ENCODE assay signal across 1 cellular context in the genomic region with DNA sequence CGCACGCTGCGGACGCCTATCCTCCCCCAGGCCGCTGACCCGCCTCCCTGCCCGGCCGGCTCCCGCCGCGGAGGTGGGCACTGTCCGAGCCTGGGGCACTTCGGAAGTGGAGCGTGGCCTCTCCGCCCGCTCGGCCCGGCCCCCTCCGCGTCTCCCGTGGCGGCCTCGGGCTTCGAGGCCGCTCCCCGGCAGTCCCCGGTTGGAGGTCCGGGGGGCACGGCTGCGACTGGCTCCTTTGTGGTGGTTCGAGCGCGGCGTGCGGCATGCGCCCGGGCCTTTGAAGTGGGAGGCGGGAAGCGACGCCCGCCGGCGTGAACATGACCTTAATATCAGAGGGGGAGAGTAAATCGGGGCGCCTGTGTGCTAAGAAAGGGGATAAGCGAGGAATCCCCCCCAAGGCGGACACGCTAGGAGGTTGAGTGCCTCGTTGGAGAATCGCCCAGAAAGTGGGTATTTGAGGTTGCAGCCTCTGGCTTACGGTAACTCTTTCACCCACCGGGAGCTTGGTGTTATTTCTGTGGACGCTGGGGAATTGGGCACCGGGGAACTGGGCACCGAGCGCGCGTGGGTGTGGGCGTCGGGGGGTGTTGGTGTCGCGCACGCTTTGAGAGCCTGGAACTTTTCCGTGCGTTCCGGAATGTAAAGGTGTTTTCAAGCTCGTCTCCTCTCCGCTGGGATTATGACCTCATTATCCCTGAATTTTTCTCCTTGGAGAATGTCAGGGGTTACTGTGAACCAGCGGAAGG.
TF ChIP-seq lines count a peak whose summit lies in the region.

No MANE protein-coding gene starts in this region.

TF ChIP-seq in HepG2, 621 proteins besides CTCF, POLR2A, EP300 and RAD21 (continued from another document and continues in another):
- TF ChIP-seq, protein P1, sequence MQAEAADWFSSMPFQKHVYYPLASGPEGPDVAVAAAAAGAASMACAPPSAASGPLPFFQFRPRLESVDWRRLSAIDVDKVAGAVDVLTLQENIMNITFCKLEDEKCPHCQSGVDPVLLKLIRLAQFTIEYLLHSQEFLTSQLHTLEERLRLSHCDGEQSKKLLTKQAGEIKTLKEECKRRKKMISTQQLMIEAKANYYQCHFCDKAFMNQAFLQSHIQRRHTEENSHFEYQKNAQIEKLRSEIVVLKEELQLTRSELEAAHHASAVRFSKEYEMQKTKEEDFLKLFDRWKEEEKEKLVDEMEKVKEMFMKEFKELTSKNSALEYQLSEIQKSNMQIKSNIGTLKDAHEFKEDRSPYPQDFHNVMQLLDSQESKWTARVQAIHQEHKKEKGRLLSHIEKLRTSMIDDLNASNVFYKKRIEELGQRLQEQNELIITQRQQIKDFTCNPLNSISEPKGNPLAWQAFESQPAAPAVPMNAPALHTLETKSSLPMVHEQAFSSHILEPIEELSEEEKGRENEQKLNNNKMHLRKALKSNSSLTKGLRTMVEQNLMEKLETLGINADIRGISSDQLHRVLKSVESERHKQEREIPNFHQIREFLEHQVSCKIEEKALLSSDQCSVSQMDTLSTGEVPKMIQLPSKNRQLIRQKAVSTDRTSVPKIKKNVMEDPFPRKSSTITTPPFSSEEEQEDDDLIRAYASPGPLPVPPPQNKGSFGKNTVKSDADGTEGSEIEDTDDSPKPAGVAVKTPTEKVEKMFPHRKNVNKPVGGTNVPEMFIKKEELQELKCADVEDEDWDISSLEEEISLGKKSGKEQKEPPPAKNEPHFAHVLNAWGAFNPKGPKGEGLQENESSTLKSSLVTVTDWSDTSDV (CRISPR knock-in tag; IDR thresholded peaks at IDR 0.05): peak; percentile 81; the same call in 1 of the 2 replicates
- TF ChIP-seq SP140L (CRISPR knock-in tag; IDR thresholded peaks at IDR 0.05; ENCODE audit: borderline replicate concordance) (no peak), SNAPC2 (CRISPR knock-in tag; IDR thresholded peaks at IDR 0.05) (no peak), ZNF335 (CRISPR knock-in tag; IDR thresholded peaks at IDR 0.05) (0 out of 2 replicates have a peak, but pooled peaks have one; percentile 17), ARID2 (CRISPR knock-in tag; IDR thresholded peaks at IDR 0.05; ENCODE audit: borderline replicate concordance) (no peak), ATF7 (IDR thresholded peaks at IDR 0.05) (peak; percentile 42; the same call in 1 of the 2 replicates), ATF7 (CRISPR knock-in tag; IDR thresholded peaks at IDR 0.05) (no peak), ZNF644 (CRISPR knock-in tag; IDR thresholded peaks at IDR 0.05; ENCODE audit: low read depth) (no peak), ZNF326 (CRISPR knock-in tag; IDR thresholded peaks at IDR 0.05; ENCODE audit: borderline replicate concordance) (no peak), ZNF235 (CRISPR knock-in tag; IDR thresholded peaks at IDR 0.05; ENCODE audit: borderline replicate concordance) (no peak), U2AF1 (optimal IDR thresholded peaks at IDR 0.05; ENCODE audit: low read depth, low read length) (no peak), MED8 (CRISPR knock-in tag; IDR thresholded peaks at IDR 0.05; ENCODE audit: insufficient replicate concordance) (no peak), TEAD2 (CRISPR knock-in tag; IDR thresholded peaks at IDR 0.05) (no peak), SAFB2 (CRISPR knock-in tag; IDR thresholded peaks at IDR 0.05; ENCODE audit: borderline replicate concordance, low read depth) (no peak), HDAC1 (CRISPR knock-in tag; IDR thresholded peaks at IDR 0.05) (no peak; the same call in 1 of the 2 replicates), FOXP1 (IDR thresholded peaks at IDR 0.05) (no peak), FOXP1 (CRISPR knock-in tag; IDR thresholded peaks at IDR 0.05) (no peak), NRL (CRISPR knock-in tag; IDR thresholded peaks at IDR 0.05; ENCODE audit: borderline replicate concordance) (peak; percentile 86; the same call in 1 of the 2 replicates), KDM2A (CRISPR knock-in tag; IDR thresholded peaks at IDR 0.05; ENCODE audit: borderline replicate concordance, low read depth) (peak; percentile 37; the same call in 1 of the 2 replicates), GLI4 (CRISPR knock-in tag; IDR thresholded peaks at IDR 0.05; ENCODE audit: borderline replicate concordance) (0 out of 2 replicates have a peak, but pooled peaks have one; percentile 11), CAMTA2 (CRISPR knock-in tag; IDR thresholded peaks at IDR 0.05; ENCODE audit: borderline replicate concordance) (no peak), ZMYM4 (CRISPR knock-in tag; IDR thresholded peaks at IDR 0.05) (no peak), KDM4B (CRISPR knock-in tag; IDR thresholded peaks at IDR 0.05) (no peak), FOXA3 (CRISPR knock-in tag; IDR thresholded peaks at IDR 0.05) (no peak), FIP1L1 (IDR thresholded peaks at IDR 0.05; ENCODE audit: borderline replicate concordance, insufficient read depth, low read depth, low read length) (no peak), MAFK (conservative IDR thresholded peaks at IDR 0.05 in 1 of 2, IDR thresholded peaks at IDR 0.05 in 1 of 2; ENCODE audit: low read length in 2 of 2) (no peak), KLF11 (CRISPR knock-in tag; IDR thresholded peaks at IDR 0.05) (no peak), MAFF (IDR thresholded peaks at IDR 0.05; ENCODE audit: low read depth, low read length) (no peak), ZNF674 (CRISPR knock-in tag; IDR thresholded peaks at IDR 0.05; ENCODE audit: low read depth) (no peak), ZNF768 (CRISPR knock-in tag; IDR thresholded peaks at IDR 0.05) (no peak; the same call in 1 of the 2 replicates), ZNF567 (CRISPR knock-in tag; IDR thresholded peaks at IDR 0.05; ENCODE audit: borderline replicate concordance) (no peak)
- TF ChIP-seq, protein P2, sequence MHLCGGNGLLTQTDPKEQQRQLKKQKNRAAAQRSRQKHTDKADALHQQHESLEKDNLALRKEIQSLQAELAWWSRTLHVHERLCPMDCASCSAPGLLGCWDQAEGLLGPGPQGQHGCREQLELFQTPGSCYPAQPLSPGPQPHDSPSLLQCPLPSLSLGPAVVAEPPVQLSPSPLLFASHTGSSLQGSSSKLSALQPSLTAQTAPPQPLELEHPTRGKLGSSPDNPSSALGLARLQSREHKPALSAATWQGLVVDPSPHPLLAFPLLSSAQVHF (CRISPR knock-in tag; IDR thresholded peaks at IDR 0.05): peak; percentile 83; the same call in 1 of the 2 replicates
- TF ChIP-seq, protein P3, sequence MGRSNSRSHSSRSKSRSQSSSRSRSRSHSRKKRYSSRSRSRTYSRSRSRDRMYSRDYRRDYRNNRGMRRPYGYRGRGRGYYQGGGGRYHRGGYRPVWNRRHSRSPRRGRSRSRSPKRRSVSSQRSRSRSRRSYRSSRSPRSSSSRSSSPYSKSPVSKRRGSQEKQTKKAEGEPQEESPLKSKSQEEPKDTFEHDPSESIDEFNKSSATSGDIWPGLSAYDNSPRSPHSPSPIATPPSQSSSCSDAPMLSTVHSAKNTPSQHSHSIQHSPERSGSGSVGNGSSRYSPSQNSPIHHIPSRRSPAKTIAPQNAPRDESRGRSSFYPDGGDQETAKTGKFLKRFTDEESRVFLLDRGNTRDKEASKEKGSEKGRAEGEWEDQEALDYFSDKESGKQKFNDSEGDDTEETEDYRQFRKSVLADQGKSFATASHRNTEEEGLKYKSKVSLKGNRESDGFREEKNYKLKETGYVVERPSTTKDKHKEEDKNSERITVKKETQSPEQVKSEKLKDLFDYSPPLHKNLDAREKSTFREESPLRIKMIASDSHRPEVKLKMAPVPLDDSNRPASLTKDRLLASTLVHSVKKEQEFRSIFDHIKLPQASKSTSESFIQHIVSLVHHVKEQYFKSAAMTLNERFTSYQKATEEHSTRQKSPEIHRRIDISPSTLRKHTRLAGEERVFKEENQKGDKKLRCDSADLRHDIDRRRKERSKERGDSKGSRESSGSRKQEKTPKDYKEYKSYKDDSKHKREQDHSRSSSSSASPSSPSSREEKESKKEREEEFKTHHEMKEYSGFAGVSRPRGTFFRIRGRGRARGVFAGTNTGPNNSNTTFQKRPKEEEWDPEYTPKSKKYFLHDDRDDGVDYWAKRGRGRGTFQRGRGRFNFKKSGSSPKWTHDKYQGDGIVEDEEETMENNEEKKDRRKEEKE (IDR thresholded peaks at IDR 0.05): no peak
- TF ChIP-seq, protein P4, sequence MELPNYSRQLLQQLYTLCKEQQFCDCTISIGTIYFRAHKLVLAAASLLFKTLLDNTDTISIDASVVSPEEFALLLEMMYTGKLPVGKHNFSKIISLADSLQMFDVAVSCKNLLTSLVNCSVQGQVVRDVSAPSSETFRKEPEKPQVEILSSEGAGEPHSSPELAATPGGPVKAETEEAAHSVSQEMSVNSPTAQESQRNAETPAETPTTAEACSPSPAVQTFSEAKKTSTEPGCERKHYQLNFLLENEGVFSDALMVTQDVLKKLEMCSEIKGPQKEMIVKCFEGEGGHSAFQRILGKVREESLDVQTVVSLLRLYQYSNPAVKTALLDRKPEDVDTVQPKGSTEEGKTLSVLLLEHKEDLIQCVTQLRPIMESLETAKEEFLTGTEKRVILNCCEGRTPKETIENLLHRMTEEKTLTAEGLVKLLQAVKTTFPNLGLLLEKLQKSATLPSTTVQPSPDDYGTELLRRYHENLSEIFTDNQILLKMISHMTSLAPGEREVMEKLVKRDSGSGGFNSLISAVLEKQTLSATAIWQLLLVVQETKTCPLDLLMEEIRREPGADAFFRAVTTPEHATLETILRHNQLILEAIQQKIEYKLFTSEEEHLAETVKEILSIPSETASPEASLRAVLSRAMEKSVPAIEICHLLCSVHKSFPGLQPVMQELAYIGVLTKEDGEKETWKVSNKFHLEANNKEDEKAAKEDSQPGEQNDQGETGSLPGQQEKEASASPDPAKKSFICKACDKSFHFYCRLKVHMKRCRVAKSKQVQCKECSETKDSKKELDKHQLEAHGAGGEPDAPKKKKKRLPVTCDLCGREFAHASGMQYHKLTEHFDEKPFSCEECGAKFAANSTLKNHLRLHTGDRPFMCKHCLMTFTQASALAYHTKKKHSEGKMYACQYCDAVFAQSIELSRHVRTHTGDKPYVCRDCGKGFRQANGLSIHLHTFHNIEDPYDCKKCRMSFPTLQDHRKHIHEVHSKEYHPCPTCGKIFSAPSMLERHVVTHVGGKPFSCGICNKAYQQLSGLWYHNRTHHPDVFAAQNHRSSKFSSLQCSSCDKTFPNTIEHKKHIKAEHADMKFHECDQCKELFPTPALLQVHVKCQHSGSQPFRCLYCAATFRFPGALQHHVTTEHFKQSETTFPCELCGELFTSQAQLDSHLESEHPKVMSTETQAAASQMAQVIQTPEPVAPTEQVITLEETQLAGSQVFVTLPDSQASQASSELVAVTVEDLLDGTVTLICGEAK (IDR thresholded peaks at IDR 0.05): no peak
- TF ChIP-seq, protein P4 (CRISPR knock-in tag; IDR thresholded peaks at IDR 0.05): 0 out of 2 replicates have a peak, but pooled peaks have one; percentile 37
- TF ChIP-seq, protein P5, sequence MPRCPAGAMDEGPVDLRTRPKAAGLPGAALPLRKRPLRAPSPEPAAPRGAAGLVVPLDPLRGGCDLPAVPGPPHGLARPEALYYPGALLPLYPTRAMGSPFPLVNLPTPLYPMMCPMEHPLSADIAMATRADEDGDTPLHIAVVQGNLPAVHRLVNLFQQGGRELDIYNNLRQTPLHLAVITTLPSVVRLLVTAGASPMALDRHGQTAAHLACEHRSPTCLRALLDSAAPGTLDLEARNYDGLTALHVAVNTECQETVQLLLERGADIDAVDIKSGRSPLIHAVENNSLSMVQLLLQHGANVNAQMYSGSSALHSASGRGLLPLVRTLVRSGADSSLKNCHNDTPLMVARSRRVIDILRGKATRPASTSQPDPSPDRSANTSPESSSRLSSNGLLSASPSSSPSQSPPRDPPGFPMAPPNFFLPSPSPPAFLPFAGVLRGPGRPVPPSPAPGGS (CRISPR knock-in tag; IDR thresholded peaks at IDR 0.05): no peak
- TF ChIP-seq, protein P6, sequence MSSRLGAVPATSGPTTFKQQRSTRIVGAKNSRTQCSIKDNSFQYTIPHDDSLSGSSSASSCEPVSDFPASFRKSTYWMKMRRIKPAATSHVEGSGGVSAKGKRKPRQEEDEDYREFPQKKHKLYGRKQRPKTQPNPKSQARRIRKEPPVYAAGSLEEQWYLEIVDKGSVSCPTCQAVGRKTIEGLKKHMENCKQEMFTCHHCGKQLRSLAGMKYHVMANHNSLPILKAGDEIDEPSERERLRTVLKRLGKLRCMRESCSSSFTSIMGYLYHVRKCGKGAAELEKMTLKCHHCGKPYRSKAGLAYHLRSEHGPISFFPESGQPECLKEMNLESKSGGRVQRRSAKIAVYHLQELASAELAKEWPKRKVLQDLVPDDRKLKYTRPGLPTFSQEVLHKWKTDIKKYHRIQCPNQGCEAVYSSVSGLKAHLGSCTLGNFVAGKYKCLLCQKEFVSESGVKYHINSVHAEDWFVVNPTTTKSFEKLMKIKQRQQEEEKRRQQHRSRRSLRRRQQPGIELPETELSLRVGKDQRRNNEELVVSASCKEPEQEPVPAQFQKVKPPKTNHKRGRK (CRISPR knock-in tag; IDR thresholded peaks at IDR 0.05): no peak
- TF ChIP-seq, protein P7, sequence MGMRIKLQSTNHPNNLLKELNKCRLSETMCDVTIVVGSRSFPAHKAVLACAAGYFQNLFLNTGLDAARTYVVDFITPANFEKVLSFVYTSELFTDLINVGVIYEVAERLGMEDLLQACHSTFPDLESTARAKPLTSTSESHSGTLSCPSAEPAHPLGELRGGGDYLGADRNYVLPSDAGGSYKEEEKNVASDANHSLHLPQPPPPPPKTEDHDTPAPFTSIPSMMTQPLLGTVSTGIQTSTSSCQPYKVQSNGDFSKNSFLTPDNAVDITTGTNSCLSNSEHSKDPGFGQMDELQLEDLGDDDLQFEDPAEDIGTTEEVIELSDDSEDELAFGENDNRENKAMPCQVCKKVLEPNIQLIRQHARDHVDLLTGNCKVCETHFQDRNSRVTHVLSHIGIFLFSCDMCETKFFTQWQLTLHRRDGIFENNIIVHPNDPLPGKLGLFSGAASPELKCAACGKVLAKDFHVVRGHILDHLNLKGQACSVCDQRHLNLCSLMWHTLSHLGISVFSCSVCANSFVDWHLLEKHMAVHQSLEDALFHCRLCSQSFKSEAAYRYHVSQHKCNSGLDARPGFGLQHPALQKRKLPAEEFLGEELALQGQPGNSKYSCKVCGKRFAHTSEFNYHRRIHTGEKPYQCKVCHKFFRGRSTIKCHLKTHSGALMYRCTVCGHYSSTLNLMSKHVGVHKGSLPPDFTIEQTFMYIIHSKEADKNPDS (CRISPR knock-in tag; IDR thresholded peaks at IDR 0.05): no peak
